Comparison of ENCODE assay signal across 8 cellular contexts in genomic region chr1:234613992-234614584, GRCh38. TPM values are rescaled to one million over a fixed set of nuclear protein-coding genes. Genes with fewer than 3 reads are reported as not detected.
DNase-seq lines count a peak whose midpoint lies in the region; ATAC-seq, FAIRE-seq and TF ChIP-seq lines count a peak whose summit lies in the region.

No MANE protein-coding gene starts in this region.

- TF ChIP-seq CTCF in kidney (IDR thresholded peaks at IDR 0.05; ENCODE audit: borderline replicate concordance, extremely low read depth, insufficient read depth) (no peak), suprapubic skin (IDR thresholded peaks at IDR 0.05) (no peak)

- H3K9ac ChIP-seq in kidney (ENCODE audit: low read length in 2 of 2) = peak overlapping the region in 1 of 2 donors; percentile 91

- H3K27ac ChIP-seq in kidney (ENCODE audit: low read depth in 2 of 2, low read length in 2 of 2) = peak overlapping the region; percentile 100
- H3K27ac ChIP-seq in suprapubic skin = peak overlapping the region; percentile 99

- FAIRE-seq in kidney (lab: Jason Lieb, UNC) = no peak

- no peaks in the 10 kb centered on the region for H3K36me3 Mint-ChIP-seq in activated CD4-positive, alpha-beta T cell treated with anti-CD3 and anti-CD28 coated beads for 36 hours (ENCODE audit: low read depth)
- no peaks in the 10 kb centered on the region for H3K36me3 Mint-ChIP-seq in activated naive CD8-positive, alpha-beta T cell treated with anti-CD3 and anti-CD28 coated beads, Interleukin-2, amount 10 ng/mL, durations not matched to agents 7 days and 5 days

- no peak for DNase-seq in activated CD4-positive, alpha-beta T cell treated with anti-CD3 and anti-CD28 coated beads for 36 hours
- DNase-seq in activated CD4-positive, alpha-beta T cell treated with anti-CD3 and anti-CD28 coated beads for 4 hours = no peak
- no peak for DNase-seq in activated naive CD8-positive, alpha-beta T cell treated with anti-CD3 and anti-CD28 coated beads, Interleukin-2, amount 10 ng/mL, durations not matched to agents 7 days and 5 days
- DNase-seq in kidney (no peak), suprapubic skin (ENCODE audit: low spot score in 2 of 2) (no peak), AG08396 (ENCODE audit: low spot score) (no peak)
- no peak for DNase-seq in stimulated activated naive CD4-positive, alpha-beta T cell (lab: John Stamatoyannopoulos, UW)
- DNase-seq in stimulated activated CD4-positive, alpha-beta T cell treated with anti-CD3 and anti-CD28 coated beads, Interleukin-2, amount 100 ng/mL, for 48 hours = no peak

- H3K9me3 ChIP-seq in kidney (ENCODE audit: control insufficient read depth in 1 of 2, low read length in 2 of 2) = no peaks in the 10 kb centered on the region
- no peaks in the 10 kb centered on the region for H3K9me3 ChIP-seq in suprapubic skin

- peak overlapping the region; percentile 53 for H3K27ac Mint-ChIP-seq in activated CD4-positive, alpha-beta T cell treated with anti-CD3 and anti-CD28 coated beads for 36 hours
- H3K27ac Mint-ChIP-seq in activated naive CD8-positive, alpha-beta T cell treated with anti-CD3 and anti-CD28 coated beads, Interleukin-2, amount 10 ng/mL, durations not matched to agents 7 days and 5 days = peak overlapping the region; percentile 4

- H3K27me3 Mint-ChIP-seq in activated CD4-positive, alpha-beta T cell treated with anti-CD3 and anti-CD28 coated beads for 36 hours = no peaks in the 10 kb centered on the region
- H3K27me3 Mint-ChIP-seq in activated naive CD8-positive, alpha-beta T cell treated with anti-CD3 and anti-CD28 coated beads, Interleukin-2, amount 10 ng/mL, durations not matched to agents 7 days and 5 days = no peaks in the 10 kb centered on the region

- peaks cover 38% of the 10 kb centered on the region for H3K4me1 Mint-ChIP-seq in activated CD4-positive, alpha-beta T cell treated with anti-CD3 and anti-CD28 coated beads for 36 hours
- peaks cover 27% of the 10 kb centered on the region for H3K4me1 Mint-ChIP-seq in activated naive CD8-positive, alpha-beta T cell treated with anti-CD3 and anti-CD28 coated beads, Interleukin-2, amount 10 ng/mL, durations not matched to agents 7 days and 5 days

- H3K4me1 ChIP-seq in kidney (ENCODE audit: control insufficient read depth in 1 of 2, insufficient read depth in 1 of 2, low read depth in 1 of 2, low read length in 2 of 2) (peaks cover 35 to 56% of the 10 kb centered on the region in 2 donors), suprapubic skin (peaks cover 70% of the 10 kb centered on the region)

- 34% methylated on average over 2 of the region's 2 CpGs for WGBS in suprapubic skin

- no peak for TF ChIP-seq POLR2A in suprapubic skin (IDR thresholded peaks at IDR 0.05)

- H3K4me3 ChIP-seq in kidney (ENCODE audit: low read length in 2 of 2) = no peak overlapping the region
- no peak overlapping the region for H3K4me3 ChIP-seq in suprapubic skin

- no peak overlapping the region for H3K4me3 Mint-ChIP-seq in activated CD4-positive, alpha-beta T cell treated with anti-CD3 and anti-CD28 coated beads for 36 hours
- H3K4me3 Mint-ChIP-seq in activated naive CD8-positive, alpha-beta T cell treated with anti-CD3 and anti-CD28 coated beads, Interleukin-2, amount 10 ng/mL, durations not matched to agents 7 days and 5 days = no peak overlapping the region

- no peaks in the 10 kb centered on the region for H3K9me3 Mint-ChIP-seq in activated CD4-positive, alpha-beta T cell treated with anti-CD3 and anti-CD28 coated beads for 36 hours (ENCODE audit: low read depth)
- no peaks in the 10 kb centered on the region for H3K9me3 Mint-ChIP-seq in activated naive CD8-positive, alpha-beta T cell treated with anti-CD3 and anti-CD28 coated beads, Interleukin-2, amount 10 ng/mL, durations not matched to agents 7 days and 5 days

- H3K36me3 ChIP-seq in kidney (ENCODE audit: control insufficient read depth in 1 of 2, insufficient read depth in 2 of 2, low read length in 2 of 2) (no peaks in the 10 kb centered on the region), suprapubic skin (peaks cover 2% of the 10 kb centered on the region)

- no peak for ATAC-seq in activated CD4-positive, alpha-beta T cell treated with anti-CD3 and anti-CD28 coated beads for 36 hours
- no peak for ATAC-seq in activated naive CD8-positive, alpha-beta T cell treated with anti-CD3 and anti-CD28 coated beads, Interleukin-2, amount 10 ng/mL, durations not matched to agents 7 days and 5 days (ENCODE audit: low read depth)

- TF ChIP-seq EP300 in suprapubic skin (IDR thresholded peaks at IDR 0.05) = no peak

- intact Hi-C loops in activated CD4-positive, alpha-beta T cell treated with anti-CD3 and anti-CD28 coated beads for 36 hours (cut with DNase I, micrococcal nuclease) = loop anchor here in 1 of 2 experiments (2.0 to 5.0 kb wide), 2 partner anchors 63 to 155 kb away; no protein-coding TSS in a partner anchor
- intact Hi-C loops in kidney (cut with DNase I) = loop anchor here (10.0 kb wide), 3 partner anchors 111 to 371 kb away; no protein-coding TSS in a partner anchor

- CTCF ChIA-PET in activated CD4-positive, alpha-beta T cell treated with anti-CD3 and anti-CD28 coated beads for 36 hours (lab: Charles Lee) = interaction anchor here (0.7 to 0.9 kb wide), 2 partner anchors 9 to 103 kb away, joined by 3 read pairs; no protein-coding TSS in a partner anchor

- H3K27me3 ChIP-seq in suprapubic skin = no peaks in the 10 kb centered on the region

- POLR2A ChIA-PET in activated CD4-positive, alpha-beta T cell treated with anti-CD3 and anti-CD28 coated beads for 36 hours (lab: Charles Lee) = interaction anchor here (0.8 kb wide), 1 partner anchor 79 kb away, joined by 3 read pairs; no protein-coding TSS in a partner anchor
- POLR2A ChIA-PET in activated naive CD8-positive, alpha-beta T cell treated with anti-CD3 and anti-CD28 coated beads, Interleukin-2, amount 10 ng/mL, durations not matched to agents 7 days and 5 days (lab: Charles Lee) = interaction anchor here (0.9 to 7.1 kb wide), 6 partner anchors 8 to 398 kb away, joined by 4 to 188 read pairs (median 16); no protein-coding TSS in a partner anchor

RNA-seq across cellular contexts. Expression of gene IRF2BP2, which starts 4.1 kb away (rescaled TPM):
- total RNA-seq in activated CD4-positive, alpha-beta T cell treated with anti-CD3 and anti-CD28 coated beads for 36 hours = 100 to 1,000 TPM; 132 to 200 TPM
- 100 to 1,000 TPM; 116 to 118 TPM for total RNA-seq in activated naive CD8-positive, alpha-beta T cell treated with anti-CD3 and anti-CD28 coated beads, Interleukin-2, amount 10 ng/mL, durations not matched to agents 7 days and 5 days
- total RNA-seq in kidney (130 TPM), suprapubic skin (100 to 1,000 TPM; 129 to 195 (median 159) TPM)
- polyA plus RNA-seq in kidney (ENCODE audit: insufficient read depth, low read depth, low replicate concordance) = 53.8 TPM
